In the genomic region with DNA sequence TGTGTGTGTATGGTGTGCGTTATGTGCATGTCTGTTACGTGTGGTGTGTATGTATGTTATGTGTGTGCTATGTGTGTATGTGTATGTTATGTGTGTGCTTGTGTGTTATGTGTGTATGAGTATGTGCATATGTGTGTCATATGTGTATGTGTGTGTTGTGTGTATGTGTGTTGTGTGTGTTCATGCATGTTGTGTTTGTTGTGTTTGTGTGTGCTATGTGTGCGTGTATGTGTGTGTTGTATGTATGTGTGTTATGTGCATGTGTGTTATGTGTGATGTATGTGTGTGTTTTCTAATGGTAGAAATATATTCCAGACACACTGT, we compare ENCODE assay signal across 1 cellular context.
TF ChIP-seq lines count a peak whose summit lies in the region.

No MANE protein-coding gene starts in this region.

TF ChIP-seq in HEK293, 187 proteins besides CTCF, POLR2A, EP300 and RAD21 (continued from another document):
- TF ChIP-seq, protein P1, sequence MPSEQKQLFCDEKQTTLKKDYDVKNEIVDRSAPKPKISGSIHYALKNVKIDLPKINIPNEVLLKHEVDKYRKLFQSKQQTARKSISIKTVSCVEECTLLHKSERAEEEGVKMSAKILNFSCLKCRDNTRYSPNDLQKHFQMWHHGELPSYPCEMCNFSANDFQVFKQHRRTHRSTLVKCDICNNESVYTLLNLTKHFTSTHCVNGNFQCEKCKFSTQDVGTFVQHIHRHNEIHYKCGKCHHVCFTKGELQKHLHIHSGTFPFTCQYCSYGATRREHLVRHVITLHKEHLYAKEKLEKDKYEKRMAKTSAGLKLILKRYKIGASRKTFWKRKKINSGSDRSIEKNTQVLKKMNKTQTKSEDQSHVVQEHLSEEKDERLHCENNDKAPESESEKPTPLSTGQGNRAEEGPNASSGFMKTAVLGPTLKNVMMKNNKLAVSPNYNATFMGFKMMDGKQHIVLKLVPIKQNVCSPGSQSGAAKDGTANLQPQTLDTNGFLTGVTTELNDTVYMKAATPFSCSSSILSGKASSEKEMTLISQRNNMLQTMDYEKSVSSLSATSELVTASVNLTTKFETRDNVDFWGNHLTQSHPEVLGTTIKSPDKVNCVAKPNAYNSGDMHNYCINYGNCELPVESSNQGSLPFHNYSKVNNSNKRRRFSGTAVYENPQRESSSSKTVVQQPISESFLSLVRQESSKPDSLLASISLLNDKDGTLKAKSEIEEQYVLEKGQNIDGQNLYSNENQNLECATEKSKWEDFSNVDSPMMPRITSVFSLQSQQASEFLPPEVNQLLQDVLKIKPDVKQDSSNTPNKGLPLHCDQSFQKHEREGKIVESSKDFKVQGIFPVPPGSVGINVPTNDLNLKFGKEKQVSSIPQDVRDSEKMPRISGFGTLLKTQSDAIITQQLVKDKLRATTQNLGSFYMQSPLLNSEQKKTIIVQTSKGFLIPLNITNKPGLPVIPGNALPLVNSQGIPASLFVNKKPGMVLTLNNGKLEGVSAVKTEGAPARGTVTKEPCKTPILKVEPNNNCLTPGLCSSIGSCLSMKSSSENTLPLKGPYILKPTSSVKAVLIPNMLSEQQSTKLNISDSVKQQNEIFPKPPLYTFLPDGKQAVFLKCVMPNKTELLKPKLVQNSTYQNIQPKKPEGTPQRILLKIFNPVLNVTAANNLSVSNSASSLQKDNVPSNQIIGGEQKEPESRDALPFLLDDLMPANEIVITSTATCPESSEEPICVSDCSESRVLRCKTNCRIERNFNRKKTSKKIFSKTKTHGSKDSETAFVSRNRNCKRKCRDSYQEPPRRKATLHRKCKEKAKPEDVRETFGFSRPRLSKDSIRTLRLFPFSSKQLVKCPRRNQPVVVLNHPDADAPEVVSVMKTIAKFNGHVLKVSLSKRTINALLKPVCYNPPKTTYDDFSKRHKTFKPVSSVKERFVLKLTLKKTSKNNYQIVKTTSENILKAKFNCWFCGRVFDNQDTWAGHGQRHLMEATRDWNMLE (tag by site-specific recombination; conservative IDR thresholded peaks at IDR 0.05; ENCODE audit: low read depth): no peak
- no peak for TF ChIP-seq ZNF366 (tag by site-specific recombination; conservative IDR thresholded peaks at IDR 0.05)
- 0 out of 2 replicates have a peak, but pooled peaks have one; percentile 16 for TF ChIP-seq ZSCAN18 (tag by site-specific recombination; IDR thresholded peaks at IDR 0.05)
- no peak for TF ChIP-seq YY2 (tag by site-specific recombination; IDR thresholded peaks at IDR 0.05)
- TF ChIP-seq ZNF785 (tag by site-specific recombination; IDR thresholded peaks at IDR 0.05): no peak
- TF ChIP-seq ZSCAN5A (tag by site-specific recombination; IDR thresholded peaks at IDR 0.05): 0 out of 2 replicates have a peak, but pooled peaks have one; percentile 94
- TF ChIP-seq ZNF274 (IDR thresholded peaks at IDR 0.05; ENCODE audit: low read length): no peak
- 0 out of 2 replicates have a peak, but pooled peaks have one; percentile 66 for TF ChIP-seq ZNF274 (tag by site-specific recombination; IDR thresholded peaks at IDR 0.05; ENCODE audit: borderline replicate concordance)
- TF ChIP-seq TRIM28 (IDR thresholded peaks at IDR 0.05; ENCODE audit: borderline replicate concordance, low read length): no peak
- no peak for TF ChIP-seq SETDB1 (IDR thresholded peaks at IDR 0.05; ENCODE audit: insufficient read length, low read length)
- TF ChIP-seq ZNF23 (tag by site-specific recombination; IDR thresholded peaks at IDR 0.05; ENCODE audit: borderline replicate concordance): no peak
- TF ChIP-seq ZNF416 (tag by site-specific recombination; IDR thresholded peaks at IDR 0.05): no peak
- no peak for TF ChIP-seq SP2 (tag by site-specific recombination; IDR thresholded peaks at IDR 0.05)
- TF ChIP-seq ZNF626 (tag by site-specific recombination; IDR thresholded peaks at IDR 0.05): no peak
- TF ChIP-seq ZIC2 (tag by site-specific recombination; IDR thresholded peaks at IDR 0.05): no peak
- no peak for TF ChIP-seq IKZF3 (tag by site-specific recombination; IDR thresholded peaks at IDR 0.05)
TF ChIP-seq in HEK293: peak in this region for 3.
